Comparison of ENCODE assay signal across 23 cellular contexts in genomic region chr9:135015096-135015495, GRCh38.
DNase-seq lines count a peak whose midpoint lies in the region; FAIRE-seq and TF ChIP-seq lines count a peak whose summit lies in the region.
"Had no signal": no experiment of that assay in that cellular context is flagged by ENCODE, and none has a peak within 500 bp of the region (broad histone marks: within the 10 kb centered on the region; RNA-seq: fewer than 3 reads in every experiment).

No MANE protein-coding gene starts in this region.

- no peaks in the 10 kb centered on the region; a peak in 1 of 22 replicates for H4K20me1 ChIP-seq in BLaER1 treated with 17β-estradiol and CSF1 and Interleukin-3, amounts not matched to agents 10 nM and 100 nM
- H4K20me1 ChIP-seq in smooth muscle cell (ENCODE audit: low read depth), result no peaks in the 10 kb centered on the region

- peaks cover 0 to 16% (median 0%) of the 10 kb centered on the region in 11 experiments; a peak in 4 of 22 replicates for H3K27me3 ChIP-seq in BLaER1 treated with 17β-estradiol and CSF1 and Interleukin-3, amounts not matched to agents 10 nM and 100 nM
- H3K27me3 ChIP-seq in SJCRH30 (no peaks in the 10 kb centered on the region), smooth muscle cell (ENCODE audit: low read depth) (no peaks in the 10 kb centered on the region)

- no peak overlapping the region for H3K4me3 Mint-ChIP-seq in immature natural killer cell
- H3K4me3 Mint-ChIP-seq: CD4-positive, CD25-positive, alpha-beta regulatory T cell; CD8-positive, alpha-beta T cell had no signal

- H3K9ac ChIP-seq in BLaER1 treated with 17β-estradiol and CSF1 and Interleukin-3, amounts not matched to agents 10 nM and 100 nM, result no peak overlapping the region
- H3K9ac ChIP-seq in kidney (ENCODE audit: low read length in 2 of 2) (no peak overlapping the region), smooth muscle cell (ENCODE audit: low read depth) (no peak overlapping the region)
- H3K9ac ChIP-seq: GM23248 had no signal

- no peak for DNase-seq in SJCRH30
- peak; percentile 30 for DNase-seq in kidney
- no peak for DNase-seq in smooth muscle cell (lab: John Stamatoyannopoulos, UW; ENCODE audit: unreplicated experiment)
- DNase-seq in T-helper 9 cell, result no peak
- DNase-seq in immature natural killer cell, result no peak
- DNase-seq in NCI-H1694 treated with DMSO at 0.1 percent for 48 hours (lab: John Stamatoyannopoulos, UW), result no peak
- DNase-seq: 8988T; ACHN; CD4-positive, CD25-positive, alpha-beta regulatory T cell; CD8-positive, alpha-beta T cell; DMS 273 treated with DMSO at 0.1 percent for 48 hours; DMS79; EL; GDM1; GM23248; HCEC 1CT had no signal

- no peaks in the 10 kb centered on the region for H3K9me3 ChIP-seq in BLaER1 treated with 17β-estradiol and CSF1 and Interleukin-3, amounts not matched to agents 10 nM and 100 nM (replicated peaks in 1 of 11)
- H3K9me3 ChIP-seq in SJCRH30 (replicated peaks), result no peaks in the 10 kb centered on the region
- H3K9me3 ChIP-seq in kidney (ENCODE audit: control insufficient read depth in 1 of 2, low read length in 2 of 2), result no peaks in the 10 kb centered on the region
- H3K9me3 ChIP-seq in smooth muscle cell (replicated peaks; ENCODE audit: low read depth), result no peaks in the 10 kb centered on the region
- H3K9me3 ChIP-seq: A549 had no signal

- WGBS in smooth muscle cell (ENCODE audit: low lambda C conversion rate), result 85% methylated on average over 13 of the region's 13 CpGs

- TF ChIP-seq CTCF in kidney (IDR thresholded peaks at IDR 0.05; ENCODE audit: borderline replicate concordance, extremely low read depth, insufficient read depth) (no peak), smooth muscle cell (IDR thresholded peaks at IDR 0.05; ENCODE audit: borderline replicate concordance, insufficient read depth, poor library complexity, severe bottlenecking) (no peak)

- no peak overlapping the region for H3K27ac Mint-ChIP-seq in immature natural killer cell
- H3K27ac Mint-ChIP-seq: CD4-positive, CD25-positive, alpha-beta regulatory T cell; CD8-positive, alpha-beta T cell had no signal

- no peak overlapping the region for H3K4me3 ChIP-seq in BLaER1 treated with 17β-estradiol and CSF1 and Interleukin-3, amounts not matched to agents 10 nM and 100 nM
- H3K4me3 ChIP-seq in SJCRH30 (no peak overlapping the region), kidney (ENCODE audit: low read length in 2 of 2) (no peak overlapping the region), smooth muscle cell (no peak overlapping the region)
- H3K4me3 ChIP-seq: A549, GM12878, GM23248 had no signal

- peak overlapping the region in 6 of 11 experiments; percentile 31 to 90 (median 82); a peak in 8 of 22 replicates for H3K4me2 ChIP-seq in BLaER1 treated with 17β-estradiol and CSF1 and Interleukin-3, amounts not matched to agents 10 nM and 100 nM
- no peak overlapping the region for H3K4me2 ChIP-seq in smooth muscle cell
- H3K4me2 ChIP-seq: A549 had no signal

- H2AFZ ChIP-seq in smooth muscle cell (ENCODE audit: low read depth), result no peak overlapping the region
- H2AFZ ChIP-seq: GM23248 had no signal

- no peak overlapping the region for H3K27ac ChIP-seq in BLaER1 treated with 17β-estradiol and CSF1 and Interleukin-3, amounts not matched to agents 10 nM and 100 nM
- H3K27ac ChIP-seq in SJCRH30, result peak overlapping the region; percentile 66
- H3K27ac ChIP-seq in kidney (ENCODE audit: low read depth in 2 of 2, low read length in 2 of 2), result no peak overlapping the region
- peak overlapping the region; percentile 41 for H3K27ac ChIP-seq in smooth muscle cell (ENCODE audit: low read depth)
- H3K27ac ChIP-seq: A549, C4-2B, GM23248 had no signal

- H3K4me1 ChIP-seq in BLaER1 treated with 17β-estradiol and CSF1 and Interleukin-3, amounts not matched to agents 10 nM and 100 nM, result peaks cover 20 to 69% (median 64%) of the 10 kb centered on the region in 10 experiments
- H3K4me1 ChIP-seq in SJCRH30, result peaks cover 33% of the 10 kb centered on the region
- H3K4me1 ChIP-seq in kidney (ENCODE audit: control insufficient read depth in 1 of 2, insufficient read depth in 1 of 2, low read depth in 1 of 2, low read length in 2 of 2), result no peaks in the 10 kb centered on the region
- no peaks in the 10 kb centered on the region for H3K4me1 ChIP-seq in smooth muscle cell (ENCODE audit: low read depth)
- H3K4me1 ChIP-seq: A549 had no signal

- no peaks in the 10 kb centered on the region for H3K4me1 Mint-ChIP-seq in immature natural killer cell
- H3K4me1 Mint-ChIP-seq: CD4-positive, CD25-positive, alpha-beta regulatory T cell had no signal

- no peak for FAIRE-seq in kidney (lab: Jason Lieb, UNC)
- FAIRE-seq: A549, D721Med, GM12878, GM19239, H1 had no signal

- no peaks in the 10 kb centered on the region for H3F3A ChIP-seq in smooth muscle cell (ENCODE audit: low read depth)

- H3K27me3 Mint-ChIP-seq in immature natural killer cell (ENCODE audit: low read depth in 3 of 3), result peaks cover 0 to 3% (median 2%) of the 10 kb centered on the region in 3 donors
- H3K27me3 Mint-ChIP-seq: CD4-positive, CD25-positive, alpha-beta regulatory T cell had no signal

- intact Hi-C loops in kidney (cut with DNase I), result no loop called here

- H3K36me3 Mint-ChIP-seq in immature natural killer cell, result no peaks in the 10 kb centered on the region
- H3K36me3 Mint-ChIP-seq: CD4-positive, CD25-positive, alpha-beta regulatory T cell; CD8-positive, alpha-beta T cell had no signal

- H3K36me3 ChIP-seq in BLaER1 treated with 17β-estradiol and CSF1 and Interleukin-3, amounts not matched to agents 10 nM and 100 nM, result no peaks in the 10 kb centered on the region
- H3K36me3 ChIP-seq in SJCRH30 (no peaks in the 10 kb centered on the region), kidney (ENCODE audit: control insufficient read depth in 1 of 2, insufficient read depth in 2 of 2, low read length in 2 of 2) (no peaks in the 10 kb centered on the region), smooth muscle cell (ENCODE audit: low read depth) (no peaks in the 10 kb centered on the region)

- no peaks in the 10 kb centered on the region for H3K79me2 ChIP-seq in smooth muscle cell (ENCODE audit: low read depth)

- no peaks in the 10 kb centered on the region for H3K9me3 Mint-ChIP-seq in immature natural killer cell
- H3K9me3 Mint-ChIP-seq: CD4-positive, CD25-positive, alpha-beta regulatory T cell; CD8-positive, alpha-beta T cell had no signal

Comparison
In these comparisons a context has a peak if more than half of its experiments do, and no peak if none do; other contexts are left out.
1. H3K27ac ChIP-seq: peak in SJCRH30 (single experiment) and smooth muscle cell (single experiment); none in BLaER1 treated with 17β-estradiol and CSF1 and Interleukin-3, amounts not matched to agents 10 nM and 100 nM (0 of 11) and kidney (0 of 2).